In the genomic region with DNA sequence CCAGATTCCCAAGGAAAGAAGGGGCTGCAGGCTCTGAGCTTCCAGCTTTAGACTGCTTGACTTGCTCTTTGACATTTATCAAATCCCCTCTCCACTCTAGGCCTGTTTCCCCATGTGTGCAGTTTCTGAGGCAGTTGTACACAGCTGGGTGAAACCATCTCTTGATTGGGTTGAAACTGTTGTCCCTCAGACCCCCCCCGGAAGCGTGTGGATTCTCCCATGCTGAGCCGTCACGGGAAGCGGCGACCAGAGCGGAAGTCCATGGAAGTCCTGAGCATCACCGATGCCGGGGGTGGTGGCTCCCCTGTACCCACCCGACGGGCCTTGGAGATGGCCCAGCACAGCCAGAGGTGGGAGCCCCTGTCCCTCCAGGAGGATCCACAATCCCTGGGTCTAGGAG, we compare ENCODE assay signal across 19 cellular contexts. TPM values are rescaled to one million over a fixed set of nuclear protein-coding genes. Genes with fewer than 3 reads are reported as not detected.
DNase-seq lines count a peak whose midpoint lies in the region; ATAC-seq and TF ChIP-seq lines count a peak whose summit lies in the region.
"Had no signal": no experiment of that assay in that cellular context is flagged by ENCODE, and none has a peak within 500 bp of the region (broad histone marks: within the 10 kb centered on the region; RNA-seq: fewer than 3 reads in every experiment).

No MANE protein-coding gene starts in this region.

- no peak for TF ChIP-seq RAD21 in HCT116 (IDR thresholded peaks at IDR 0.05; ENCODE audit: low read depth)

- TSS peak; percentile 21 for BruUV-seq in HCT116 (replicated peaks; lab: Mats Ljungman, UMichigan)

- no peak for TF ChIP-seq CTCF in HCT116 (IDR thresholded peaks at IDR 0.05 in 2 of 3, conservative IDR thresholded peaks at IDR 0.05 in 1 of 3; ENCODE audit: borderline replicate concordance in 1 of 3, insufficient read depth in 1 of 3, low read depth in 2 of 3, low read length in 2 of 3)
- no peak for TF ChIP-seq CTCF in RWPE1 (conservative IDR thresholded peaks at IDR 0.05; ENCODE audit: low read depth)
- TF ChIP-seq CTCF in MM.1S (IDR thresholded peaks at IDR 0.05; ENCODE audit: low read length): no peak

- H2AFZ ChIP-seq in HCT116 (ENCODE audit: low read depth, low read length, poor library complexity, severe bottlenecking) (no peak overlapping the region), MM.1S (ENCODE audit: low read length) (no peak overlapping the region)

- ATAC-seq in HCT116 (no peak), GM18498 (IDR thresholded peaks at IDR 0.05; ENCODE audit: unreplicated experiment) (no peak)

- H3F3A ChIP-seq in MM.1S (ENCODE audit: insufficient read depth, low read length): peaks cover 12% of the 10 kb centered on the region

- H3K9me3 ChIP-seq in BLaER1 treated with 17β-estradiol and CSF1 and Interleukin-3, amounts not matched to agents 10 nM and 100 nM (replicated peaks in 1 of 11): no peaks in the 10 kb centered on the region
- no peaks in the 10 kb centered on the region for H3K9me3 ChIP-seq in HCT116 (ENCODE audit: control insufficient read depth in 1 of 2, insufficient read depth in 1 of 2, low read depth in 1 of 2, low read length in 2 of 2)
- H3K9me3 ChIP-seq in MM.1S (replicated peaks; ENCODE audit: insufficient read depth, low read length): no peaks in the 10 kb centered on the region
- H3K9me3 ChIP-seq: A549, BE2C had no signal

- RAD21 ChIA-PET in HCT116 (lab: Charles Lee; ENCODE audit: low non-redundant PET in 1 of 2, low total read pairs in 2 of 2, uncharacterized antibody in 2 of 2, unreplicated experiment in 2 of 2): no interaction called here

- no peaks in the 10 kb centered on the region for H3K27me3 ChIP-seq in BLaER1 treated with 17β-estradiol and CSF1 and Interleukin-3, amounts not matched to agents 10 nM and 100 nM
- no peaks in the 10 kb centered on the region for H3K27me3 ChIP-seq in HCT116 (ENCODE audit: insufficient read depth, low read length)
- H3K27me3 ChIP-seq in MM.1S (replicated peaks; ENCODE audit: insufficient read depth, low read length): no peaks in the 10 kb centered on the region
- H3K27me3 ChIP-seq: BE2C had no signal

- TF ChIP-seq POLR2A in HCT116 (IDR thresholded peaks at IDR 0.05; ENCODE audit: borderline replicate concordance, extremely low read depth, insufficient read depth, insufficient read length): no peak

- 0 out of 22 replicates have a peak overlapping the region, but pooled peaks of 1 of the 11 experiments have one; percentile 22 for H3K27ac ChIP-seq in BLaER1 treated with 17β-estradiol and CSF1 and Interleukin-3, amounts not matched to agents 10 nM and 100 nM
- H3K27ac ChIP-seq in HCT116 (ENCODE audit: low read depth, low read length) (no peak overlapping the region), RWPE1 (peak overlapping the region; percentile 20), MM.1S (ENCODE audit: low read length) (no peak overlapping the region)
- H3K27ac ChIP-seq: KMS-11 had no signal

- no peaks in the 10 kb centered on the region for H3K9me2 ChIP-seq in HCT116 (ENCODE audit: insufficient read depth)
- H3K9me2 ChIP-seq in MM.1S (replicated peaks; ENCODE audit: insufficient read depth, low read length): no peaks in the 10 kb centered on the region

- peak overlapping the region in 6 of 11 experiments; percentile 24 to 75 (median 38); a peak in 4 of 22 replicates for H3K9ac ChIP-seq in BLaER1 treated with 17β-estradiol and CSF1 and Interleukin-3, amounts not matched to agents 10 nM and 100 nM
- H3K9ac ChIP-seq in HCT116 (ENCODE audit: low read length) (no peak overlapping the region), MM.1S (ENCODE audit: low read length) (no peak overlapping the region)
- H3K9ac ChIP-seq: KMS-11 had no signal

- POLR2A ChIA-PET in HCT116 (lab: Charles Lee) (no interaction called here), RWPE1 (lab: Yijun Ruan, JAX; ENCODE audit: low non-redundant PET) (no interaction called here)

- no peaks in the 10 kb centered on the region for H4K20me1 ChIP-seq in BLaER1 treated with 17β-estradiol and CSF1 and Interleukin-3, amounts not matched to agents 10 nM and 100 nM
- no peaks in the 10 kb centered on the region for H4K20me1 ChIP-seq in HCT116 (ENCODE audit: insufficient read depth)
- H4K20me1 ChIP-seq in MM.1S (ENCODE audit: insufficient read depth, low read length): no peaks in the 10 kb centered on the region

- peaks cover 7 to 57% (median 40%) of the 10 kb centered on the region in 11 experiments for H3K36me3 ChIP-seq in BLaER1 treated with 17β-estradiol and CSF1 and Interleukin-3, amounts not matched to agents 10 nM and 100 nM
- H3K36me3 ChIP-seq in HCT116 (ENCODE audit: control insufficient read depth in 1 of 2, insufficient read depth in 2 of 2, low read length in 2 of 2): peaks cover 11 to 13% of the 10 kb centered on the region in 2 experiments; a peak in 2 of 4 replicates
- H3K36me3 ChIP-seq in MM.1S (replicated peaks; ENCODE audit: insufficient read depth, low read length): no peaks in the 10 kb centered on the region

- CTCF ChIA-PET in HCT116 (lab: Charles Lee): no interaction called here
- CTCF ChIA-PET in RWPE1 (lab: Yijun Ruan, JAX): interaction anchor here (3.4 kb wide), 1 partner anchor 80 kb away, joined by 21 read pairs; a partner anchor contains a TSS

- peak overlapping the region in 3 of 11 experiments; percentile 24 to 97 (median 86); a peak in 3 of 22 replicates for H3K4me2 ChIP-seq in BLaER1 treated with 17β-estradiol and CSF1 and Interleukin-3, amounts not matched to agents 10 nM and 100 nM
- H3K4me2 ChIP-seq in HCT116 (ENCODE audit: low read length) (no peak overlapping the region), MM.1S (ENCODE audit: low read depth, low read length) (no peak overlapping the region)
- H3K4me2 ChIP-seq: KMS-11 had no signal

- H3K4me1 ChIP-seq in BLaER1 treated with 17β-estradiol and CSF1 and Interleukin-3, amounts not matched to agents 10 nM and 100 nM: peaks cover 15 to 53% (median 29%) of the 10 kb centered on the region in 10 experiments; a peak in 19 of 20 replicates
- H3K4me1 ChIP-seq in HCT116 (ENCODE audit: control insufficient read depth in 1 of 2, insufficient read depth in 2 of 2, low read length in 2 of 2) (peaks cover 0 to 7% of the 10 kb centered on the region in 2 experiments; a peak in 1 of 4 replicates), MM.1S (ENCODE audit: low read length) (peaks cover 9% of the 10 kb centered on the region)
- H3K4me1 ChIP-seq: BE2C had no signal

- intact Hi-C loops in HCT116 (cut with micrococcal nuclease): loop anchor here (5.0 kb wide), 1 partner anchor 79 kb away; a partner anchor contains a TSS

- no peak for DNase-seq in HCT116 (ENCODE audit: low read depth, low spot score)
- DNase-seq in RWPE1 (ENCODE audit: low spot score): no peak
- DNase-seq in lung microvascular endothelial cell (ENCODE audit: low read depth in 2 of 2): peak; percentile 18 to 62
- no peak for DNase-seq in activated CD4-positive, alpha-beta T cell treated with anti-CD3 and anti-CD28 coated beads, Interleukin-2, amount 50 U/mL, for 48 hours
- no peak for DNase-seq in mucosa of gallbladder (ENCODE audit: low spot score)
- DNase-seq in MM.1S: no peak
- DNase-seq: BE2C; CD4-positive, alpha-beta T cell; DMS79; GOT3; HCEC 1CT had no signal

- no peak overlapping the region for H3K4me3 ChIP-seq in BLaER1 treated with 17β-estradiol and CSF1 and Interleukin-3, amounts not matched to agents 10 nM and 100 nM
- H3K4me3 ChIP-seq in HCT116 (replicated peaks in 1 of 2; ENCODE audit: low read depth in 1 of 2, low read length in 2 of 2): no peak overlapping the region
- no peak overlapping the region for H3K4me3 ChIP-seq in MM.1S (ENCODE audit: low read length)
- H3K4me3 ChIP-seq: A549, GM12878 had no signal

- H3K79me2 ChIP-seq in HCT116 (ENCODE audit: insufficient read depth, low read length): no peaks in the 10 kb centered on the region
- H3K79me2 ChIP-seq in MM.1S (ENCODE audit: low read length): 0 out of 2 replicates have a peak, but pooled peaks cover 4% of the 10 kb centered on the region

TF ChIP-seq in HCT116, 20 proteins besides CTCF, POLR2A, EP300 and RAD21:
- TF ChIP-seq JUND (IDR thresholded peaks at IDR 0.05) (no peak), CEBPB (IDR thresholded peaks at IDR 0.05; ENCODE audit: low read depth) (no peak), SIN3A (IDR thresholded peaks at IDR 0.05; ENCODE audit: low read depth) (no peak), EGR1 (IDR thresholded peaks at IDR 0.05; ENCODE audit: low read depth) (no peak), FOSL1 (IDR thresholded peaks at IDR 0.05; ENCODE audit: low read depth) (no peak)

RNA-seq across cellular contexts. Expression of a gene that starts 19.7 kb away (rescaled TPM):
- total RNA-seq in HCT116 (2021; ENCODE audit: unreplicated experiment) (33.3 TPM), lung microvascular endothelial cell (under 0.01 and 1.2 TPM in 2 replicates), mucosa of gallbladder (5.2 TPM)
- polyA plus RNA-seq in HCT116 (2012): 37.7 and 47.8 TPM in 2 replicates

RNA-seq across cellular contexts. Expression of a gene that starts 21.7 kb away (rescaled TPM):
- total RNA-seq in HCT116 (2021; ENCODE audit: unreplicated experiment) (not detected), lung microvascular endothelial cell (not detected in 2 replicates), mucosa of gallbladder (10.1 TPM)
- not detected in 2 replicates for polyA plus RNA-seq in HCT116 (2012)
- total RNA-seq: CD4-positive, alpha-beta T cell; G401 had no signal
- polyA plus RNA-seq: AG04450, IgD-negative memory B cell had no signal

RNA-seq across cellular contexts. Expression of a gene that starts 23.6 kb away (rescaled TPM):
- 63.0 TPM for total RNA-seq in HCT116 (2021; ENCODE audit: unreplicated experiment)
- 49.1 and 50.2 TPM in 2 replicates for polyA plus RNA-seq in HCT116 (2012)
- 17.2 and 19.0 TPM in 2 replicates for total RNA-seq in lung microvascular endothelial cell
- 28.8 TPM for total RNA-seq in mucosa of gallbladder

RNA-seq across cellular contexts. Expression of a gene that starts 36.2 kb away (rescaled TPM):
- total RNA-seq in HCT116 (2021; ENCODE audit: unreplicated experiment) (27.5 TPM), lung microvascular endothelial cell (2.2 and 3.0 TPM in 2 replicates), mucosa of gallbladder (24.9 TPM)
- polyA plus RNA-seq in HCT116 (2012): 19.9 and 25.4 TPM in 2 replicates

RNA-seq across cellular contexts. Expression of a gene that starts 44.7 kb away (rescaled TPM):
- total RNA-seq in HCT116 (2021; ENCODE audit: unreplicated experiment) (96.7 TPM), lung microvascular endothelial cell (16.1 and 24.8 TPM in 2 replicates), mucosa of gallbladder (108 TPM)
- polyA plus RNA-seq in HCT116 (2012): 67.9 and 75.2 TPM in 2 replicates

Comparison
In these comparisons a context has a peak if more than half of its experiments do, and no peak if none do; other contexts are left out.
1. H3K9ac ChIP-seq: peak in BLaER1 treated with 17β-estradiol and CSF1 and Interleukin-3, amounts not matched to agents 10 nM and 100 nM (6 of 11); none in HCT116 (single experiment) and MM.1S (single experiment).
2. DNase-seq: peak in lung microvascular endothelial cell (2 of 2); none in HCT116 (single experiment), RWPE1 (single experiment), activated CD4-positive, alpha-beta T cell treated with anti-CD3 and anti-CD28 coated beads, Interleukin-2, amount 50 U/mL, for 48 hours (0 of 2), mucosa of gallbladder (single experiment) and MM.1S (single experiment).
3. RNA of a gene that starts 21.7 kb away (total RNA-seq): 10.1 TPM in mucosa of gallbladder (single experiment); not detected in HCT116 (single experiment) and not detected in lung microvascular endothelial cell; every median in the first group is over 10 times any median in the second.